In the genomic region with DNA sequence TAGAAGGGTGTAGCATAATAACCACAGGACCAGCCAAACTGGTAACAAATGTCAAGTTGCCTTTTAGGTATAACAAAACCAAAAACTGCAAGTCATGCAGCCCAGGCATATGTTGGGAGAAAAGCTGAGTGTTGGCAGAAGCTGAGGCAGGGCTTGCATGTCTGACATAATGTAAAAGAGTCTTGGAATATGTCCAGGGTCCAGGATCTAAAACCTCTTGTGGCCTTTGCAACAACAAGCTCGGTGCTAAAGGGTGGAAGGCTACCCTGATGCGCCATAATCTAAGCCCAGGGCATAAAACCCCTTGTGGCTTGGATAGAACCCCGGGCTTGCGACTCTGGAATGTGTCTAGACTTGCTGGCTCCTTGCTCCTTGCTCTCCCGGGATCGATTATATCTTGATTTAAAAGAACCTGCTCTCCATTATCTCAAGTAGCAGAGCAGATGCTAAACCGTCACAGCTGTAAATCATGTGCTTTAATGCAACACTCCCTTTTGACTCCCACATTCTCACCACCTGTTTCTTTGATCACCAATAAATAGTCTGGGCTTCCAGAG, we compare ENCODE assay signal across 11 cellular contexts. TPM values are rescaled to one million over a fixed set of nuclear protein-coding genes. Genes with fewer than 3 reads are reported as not detected.
DNase-seq lines count a peak whose midpoint lies in the region; ATAC-seq and TF ChIP-seq lines count a peak whose summit lies in the region.
"Had no signal": no experiment of that assay in that cellular context is flagged by ENCODE, and none has a peak within 500 bp of the region (broad histone marks: within the 10 kb centered on the region; RNA-seq: fewer than 3 reads in every experiment).

No MANE protein-coding gene starts in this region.

- H3K27me3 Mint-ChIP-seq in natural killer cell (ENCODE audit: low read depth in 2 of 2): peaks cover 0 to 3% of the 10 kb centered on the region in 2 donors

- intact Hi-C loops in testis (cut with DNase I; ENCODE audit: low total_unique reads): no loop called here
- intact Hi-C loops in natural killer cell (cut with micrococcal nuclease): no loop called here

- DNase-seq in GM03348 (ENCODE audit: low spot score) (peak; percentile 36), NCI-H2107 treated with DMSO at 0.1 percent for 48 hours (lab: John Stamatoyannopoulos, UW; ENCODE audit: unreplicated experiment) (peak; percentile 89), brain microvascular endothelial cell (peak; percentile 23), non-pigmented ciliary epithelial cell (ENCODE audit: low read depth) (peak; percentile 3), testis (no peak), natural killer cell (no peak)
- no peak for DNase-seq in activated CD4-positive, alpha-beta T cell treated with anti-CD3 and anti-CD28 coated beads for 48 hours
- DNase-seq: immature natural killer cell; stimulated activated naive CD4-positive, alpha-beta T cell treated with Interleukin-2 at 50 U/mL for 16 hours had no signal

- ATAC-seq in GM21515 (IDR thresholded peaks at IDR 0.05; ENCODE audit: unreplicated experiment): no peak
- no peak for ATAC-seq in natural killer cell

- 22 to 28% methylated on average over 7 of the region's 7 CpGs for WGBS in testis, 2 donors

- H3K9me3 ChIP-seq in testis: no peaks in the 10 kb centered on the region

- H3K4me3 ChIP-seq in brain microvascular endothelial cell (ENCODE audit: low read depth, low read length) (no peak overlapping the region), testis (no peak overlapping the region)

- in situ Hi-C loops in brain microvascular endothelial cell (cut with HindIII; ENCODE audit: low pct_ligation_motif_present, low sequenced_read_pairs): no loop called here

- no peaks in the 10 kb centered on the region for H3K4me1 Mint-ChIP-seq in natural killer cell
- H3K4me1 Mint-ChIP-seq: immature natural killer cell had no signal

- H3K27ac Mint-ChIP-seq in natural killer cell: no peak overlapping the region
- H3K27ac Mint-ChIP-seq: immature natural killer cell had no signal

- H3K36me3 Mint-ChIP-seq in natural killer cell: no peaks in the 10 kb centered on the region

- H3K27ac ChIP-seq in brain microvascular endothelial cell: no peak overlapping the region
- no peak overlapping the region for H3K27ac ChIP-seq in testis
- H3K27ac ChIP-seq: RWPE1 had no signal

- no peak for TF ChIP-seq CTCF in brain microvascular endothelial cell (IDR thresholded peaks at IDR 0.05; ENCODE audit: low read depth, low read length, missing control alignments)
- TF ChIP-seq CTCF in testis (IDR thresholded peaks at IDR 0.05): no peak
- TF ChIP-seq CTCF in natural killer cell (IDR thresholded peaks at IDR 0.05): no peak

- H3K9me3 Mint-ChIP-seq in natural killer cell: no peaks in the 10 kb centered on the region
- H3K9me3 Mint-ChIP-seq: immature natural killer cell had no signal

- H3K4me1 ChIP-seq in testis: no peaks in the 10 kb centered on the region

- H3K36me3 ChIP-seq in brain microvascular endothelial cell (replicated peaks) (no peaks in the 10 kb centered on the region), testis (ENCODE audit: low read depth, missing control alignments) (no peaks in the 10 kb centered on the region)

- H3K27me3 ChIP-seq in brain microvascular endothelial cell (replicated peaks): no peaks in the 10 kb centered on the region
- no peaks in the 10 kb centered on the region for H3K27me3 ChIP-seq in testis

- H3K4me3 Mint-ChIP-seq in natural killer cell: no peak overlapping the region
- H3K4me3 Mint-ChIP-seq: immature natural killer cell had no signal

- no peak for TF ChIP-seq POLR2A in testis (IDR thresholded peaks at IDR 0.05)

RNA-seq across cellular contexts. Expression of a gene that starts 26.5 kb away (rescaled TPM):
- total RNA-seq in testis (10 to 100 TPM; 17.1 to 17.6 TPM), natural killer cell (10 to 100 TPM; 40.2 to 49.8 (median 43.1) TPM)
- polyA plus RNA-seq in testis (ENCODE audit: insufficient read depth, low read depth, low replicate concordance): 6.6 TPM

Comparison
In these comparisons a context has a peak if more than half of its experiments do, and no peak if none do; other contexts are left out.
1. DNase-seq: peak in GM03348 (single experiment), NCI-H2107 treated with DMSO at 0.1 percent for 48 hours (single experiment), brain microvascular endothelial cell (single experiment) and non-pigmented ciliary epithelial cell (single experiment); none in activated CD4-positive, alpha-beta T cell treated with anti-CD3 and anti-CD28 coated beads for 48 hours (single experiment), testis (single experiment) and natural killer cell (single experiment).